In genomic region chr21:33641339-33642026, GRCh38 we compare ENCODE assay signal across 8 cellular contexts. TPM values are rescaled to one million over a fixed set of nuclear protein-coding genes. Genes with fewer than 3 reads are reported as not detected.
A peak's percentile ranks its signal among the peaks of the same experiment; 100 is the strongest.
DNase-seq lines count a peak whose midpoint lies in the region; ATAC-seq and TF ChIP-seq lines count a peak whose summit lies in the region.

CRYZL1 (minus strand) TSS chr21:33641741; CDS start chr21:33631551, 10,190 bp downstream.

- H3K4me1 Mint-ChIP-seq in activated naive CD4-positive, alpha-beta T cell treated with anti-CD3 and anti-CD28 coated beads, Interleukin-2, amount 50 U/mL, for 24 hours: peaks cover 38% of the 10 kb centered on the region

- no peak for TF ChIP-seq EP300 in suprapubic skin (IDR thresholded peaks at IDR 0.05)

- peak within 1 kb of the TSS; percentile 88 for H3K4me3 ChIP-seq in GM06990 (replicated peaks; ENCODE audit: low read depth, low read length)
- peak within 1 kb of the TSS; percentile 99 for H3K4me3 ChIP-seq in suprapubic skin

- TF ChIP-seq CTCF in GM06990 (IDR thresholded peaks at IDR 0.05; ENCODE audit: insufficient read depth, low read length, poor library complexity, severe bottlenecking): no peak
- TF ChIP-seq CTCF in suprapubic skin (IDR thresholded peaks at IDR 0.05): no peak

- peak within 1 kb of the TSS; percentile 98 for H3K27ac Mint-ChIP-seq in activated naive CD4-positive, alpha-beta T cell treated with anti-CD3 and anti-CD28 coated beads, Interleukin-2, amount 50 U/mL, for 24 hours

- peak; percentile 81 for ATAC-seq in HG02588 (IDR thresholded peaks at IDR 0.05; ENCODE audit: unreplicated experiment)
- ATAC-seq in SK-N-SH treated with all-trans-retinoic acid at 6 μM for 48 hours: peak; percentile 87

- no peaks in the 10 kb centered on the region for H3K9me3 Mint-ChIP-seq in activated naive CD4-positive, alpha-beta T cell treated with anti-CD3 and anti-CD28 coated beads, Interleukin-2, amount 50 U/mL, for 24 hours

- peaks cover 14% of the 10 kb centered on the region for H3K27me3 Mint-ChIP-seq in activated naive CD4-positive, alpha-beta T cell treated with anti-CD3 and anti-CD28 coated beads, Interleukin-2, amount 50 U/mL, for 24 hours

- H3K27me3 ChIP-seq in GM06990 (replicated peaks; ENCODE audit: control insufficient read depth, insufficient read depth, low read length) (no peaks in the 10 kb centered on the region), suprapubic skin (no peaks in the 10 kb centered on the region)

- H3K36me3 ChIP-seq in GM06990 (ENCODE audit: control insufficient read depth, insufficient read depth, low read length): no peaks in the 10 kb centered on the region
- no peaks in the 10 kb centered on the region for H3K36me3 ChIP-seq in suprapubic skin

- peaks cover 5% of the 10 kb centered on the region for H3K36me3 Mint-ChIP-seq in activated naive CD4-positive, alpha-beta T cell treated with anti-CD3 and anti-CD28 coated beads, Interleukin-2, amount 50 U/mL, for 24 hours

- under 1% methylated on average over 24 of the region's 38 CpGs for WGBS in suprapubic skin

- peak; percentile 99 for DNase-seq in GM06990 (ENCODE audit: extremely low read depth, insufficient read length)
- peak; percentile 100 for DNase-seq in NCI-H1092 (lab: John Stamatoyannopoulos, UW)
- peak; percentile 100 for DNase-seq in globus pallidus (ENCODE audit: low spot score)
- DNase-seq in nucleus accumbens (lab: John Stamatoyannopoulos, UW): peak; percentile 93 to 100 (median 100)
- DNase-seq in suprapubic skin (ENCODE audit: low spot score in 2 of 2): peak; percentile 100

- peak within 1 kb of the TSS; percentile 90 for H3K27ac ChIP-seq in suprapubic skin

- H3K4me1 ChIP-seq in suprapubic skin: peaks cover 33% of the 10 kb centered on the region

- H3K4me3 Mint-ChIP-seq in activated naive CD4-positive, alpha-beta T cell treated with anti-CD3 and anti-CD28 coated beads, Interleukin-2, amount 50 U/mL, for 24 hours: peak within 1 kb of the TSS; percentile 95

- TF ChIP-seq POLR2A in suprapubic skin (IDR thresholded peaks at IDR 0.05): no peak

- H3K9me3 ChIP-seq in suprapubic skin: no peaks in the 10 kb centered on the region

TF ChIP-seq in SK-N-SH treated with all-trans-retinoic acid at 6 μM for 48 hours, 23 proteins besides CTCF, POLR2A, EP300 and RAD21:
- no peak for TF ChIP-seq RARB (CRISPR knock-in tag; IDR thresholded peaks at IDR 0.05)
- no peak for TF ChIP-seq ZFP3 (CRISPR knock-in tag; IDR thresholded peaks at IDR 0.05)
- TF ChIP-seq ZNF565 (CRISPR knock-in tag; conservative IDR thresholded peaks at IDR 0.05; ENCODE audit: low read depth): no peak

RNA-seq across cellular contexts. Expression of gene CRYZL1, which starts in this region (rescaled TPM):
- 10 to 100 TPM; 13.8 to 99.7 (median 23.7) TPM for total RNA-seq in suprapubic skin

Comparison
In these comparisons a context has a peak if more than half of its experiments do, and no peak if none do; other contexts are left out.
1. Peak in every context shown above with its lines: DNase-seq, ATAC-seq, H3K4me3 ChIP-seq and H3K27ac ChIP-seq.